ENCODE assay signal across 16 cellular contexts in genomic region chr5:132053483-132053882, GRCh38. TPM values are rescaled to one million over a fixed set of nuclear protein-coding genes. Genes with fewer than 3 reads are reported as not detected.
DNase-seq lines count a peak whose midpoint lies in the region; ATAC-seq, FAIRE-seq and TF ChIP-seq lines count a peak whose summit lies in the region.
"Had no signal": no experiment of that assay in that cellular context is flagged by ENCODE, and none has a peak within 500 bp of the region (broad histone marks: within the 10 kb centered on the region; RNA-seq: fewer than 3 reads in every experiment).

No MANE protein-coding gene starts in this region.

- no peak overlapping the region for H3K27ac ChIP-seq in heart left ventricle

- TF ChIP-seq CTCF in heart left ventricle (IDR thresholded peaks at IDR 0.05) (no peak), chondrocyte (IDR thresholded peaks at IDR 0.05) (no peak)

- H3K27ac Mint-ChIP-seq in chondrocyte (ENCODE audit: unreplicated experiment) = no peak overlapping the region
- H3K27ac Mint-ChIP-seq in natural killer cell treated with Interleukin-12 subunit alpha and Interleukin-12 subunit beta and Interleukin-15 and Interleukin-18, amount 100 ng/mL, for 72 hours = peak overlapping the region in 1 of 2 donors; percentile 38
- H3K27ac Mint-ChIP-seq: CD4-positive, CD25-positive, alpha-beta regulatory T cell had no signal

- FAIRE-seq in GM12891 (lab: Jason Lieb, UNC) = no peak
- FAIRE-seq: H1 had no signal

- H3K4me3 ChIP-seq in heart left ventricle = no peak overlapping the region
- H3K4me3 ChIP-seq: MG63 had no signal

- peaks cover 17% of the 10 kb centered on the region for H3K27me3 Mint-ChIP-seq in chondrocyte (ENCODE audit: low read depth)
- no peaks in the 10 kb centered on the region for H3K27me3 Mint-ChIP-seq in natural killer cell treated with Interleukin-12 subunit alpha and Interleukin-12 subunit beta and Interleukin-15 and Interleukin-18, amount 100 ng/mL, for 72 hours

- H3K4me1 Mint-ChIP-seq in chondrocyte (ENCODE audit: low read depth) = no peaks in the 10 kb centered on the region
- peaks cover 24 to 40% of the 10 kb centered on the region in 2 donors for H3K4me1 Mint-ChIP-seq in natural killer cell treated with Interleukin-12 subunit alpha and Interleukin-12 subunit beta and Interleukin-15 and Interleukin-18, amount 100 ng/mL, for 72 hours (ENCODE audit: low read depth in 2 of 2)

- no peaks in the 10 kb centered on the region for H3K36me3 Mint-ChIP-seq in chondrocyte (ENCODE audit: low read depth)
- H3K36me3 Mint-ChIP-seq in natural killer cell treated with Interleukin-12 subunit alpha and Interleukin-12 subunit beta and Interleukin-15 and Interleukin-18, amount 100 ng/mL, for 72 hours = no peaks in the 10 kb centered on the region
- H3K36me3 Mint-ChIP-seq: CD4-positive, CD25-positive, alpha-beta regulatory T cell had no signal

- intact Hi-C loops in heart left ventricle (cut with DNase I) = no loop called here
- intact Hi-C loops in left ventricle myocardium superior (cut with micrococcal nuclease) = no loop called here

- TF ChIP-seq POLR2A in heart left ventricle (IDR thresholded peaks at IDR 0.05) (no peak), GM12891 (IDR thresholded peaks at IDR 0.05; ENCODE audit: low read depth, low read length) (no peak)

- DNase-seq in heart left ventricle (peak in 3 of 5 donors; percentile 6 to 32 (median 9)), left ventricle myocardium superior (no peak), chondrocyte (ENCODE audit: low spot score) (peak; percentile 59), GM12891 (ENCODE audit: insufficient read length, low spot score) (no peak), putamen (ENCODE audit: low spot score) (no peak)
- DNase-seq in natural killer cell treated with Interleukin-12 subunit alpha and Interleukin-12 subunit beta and Interleukin-15 and Interleukin-18, amount 100 ng/mL, for 72 hours (ENCODE audit: low spot score) = peak; percentile 51
- DNase-seq: CD4-positive, CD25-positive, alpha-beta regulatory T cell; GF-D8; MG63; NCI-H1105 treated with DMSO at 0.1 percent for 48 hours; NCI-H187 treated with DMSO at 0.1 percent for 48 hours; NCI-H82 had no signal

- no peaks in the 10 kb centered on the region for H3K27me3 ChIP-seq in heart left ventricle
- H3K27me3 ChIP-seq: MG63 had no signal

- H3K4me1 ChIP-seq in heart left ventricle = no peaks in the 10 kb centered on the region

- WGBS in heart left ventricle, 4 donors = 77 to 85% (median 83%) methylated on average over 4 of the region's 4 CpGs

- H3K4me3 Mint-ChIP-seq in chondrocyte (ENCODE audit: unreplicated experiment) = no peak overlapping the region
- H3K4me3 Mint-ChIP-seq in natural killer cell treated with Interleukin-12 subunit alpha and Interleukin-12 subunit beta and Interleukin-15 and Interleukin-18, amount 100 ng/mL, for 72 hours = no peak overlapping the region
- H3K4me3 Mint-ChIP-seq: CD4-positive, CD25-positive, alpha-beta regulatory T cell had no signal

- H3K9me3 ChIP-seq in heart left ventricle = no peaks in the 10 kb centered on the region
- H3K9me3 ChIP-seq: MG63 had no signal

- ATAC-seq in heart left ventricle (no peak), left ventricle myocardium superior (no peak), GM19395 (IDR thresholded peaks at IDR 0.05; ENCODE audit: unreplicated experiment) (no peak)
- ATAC-seq in natural killer cell treated with Interleukin-12 subunit alpha and Interleukin-12 subunit beta and Interleukin-15 and Interleukin-18, amount 100 ng/mL, for 72 hours = no peak
- ATAC-seq: Panc1 had no signal

- H3K36me3 ChIP-seq in heart left ventricle = no peaks in the 10 kb centered on the region
- H3K36me3 ChIP-seq: MG63 had no signal

- H3K9me3 Mint-ChIP-seq in chondrocyte (ENCODE audit: low read depth) = no peaks in the 10 kb centered on the region
- H3K9me3 Mint-ChIP-seq in natural killer cell treated with Interleukin-12 subunit alpha and Interleukin-12 subunit beta and Interleukin-15 and Interleukin-18, amount 100 ng/mL, for 72 hours = no peaks in the 10 kb centered on the region
- H3K9me3 Mint-ChIP-seq: CD4-positive, CD25-positive, alpha-beta regulatory T cell had no signal

TF ChIP-seq in GM12891, 5 proteins besides CTCF, POLR2A, EP300 and RAD21:
- no peak for TF ChIP-seq SPI1 (IDR thresholded peaks at IDR 0.05; ENCODE audit: low read depth, low read length)
- TF ChIP-seq TAF1 (IDR thresholded peaks at IDR 0.05; ENCODE audit: low read depth, low read length) = no peak
- no peak for TF ChIP-seq POU2F2 (IDR thresholded peaks at IDR 0.05; ENCODE audit: low read depth, low read length)
- no peak for TF ChIP-seq POLR2AphosphoS5 (IDR thresholded peaks at IDR 0.05; ENCODE audit: low read depth, low read length)
- no peak for TF ChIP-seq PAX5 (IDR thresholded peaks at IDR 0.05; ENCODE audit: insufficient read depth, low read length, severe bottlenecking)
TF ChIP-seq in GM12891: peak in this region for 0.

RNA-seq across cellular contexts. Expression of gene IL3, which starts 7.0 kb away (rescaled TPM):
- total RNA-seq in heart left ventricle (not detected), left ventricle myocardium superior (not detected), chondrocyte (not detected in 3 replicates)
- not detected for polyA plus RNA-seq in heart left ventricle
- total RNA-seq in natural killer cell treated with Interleukin-12 subunit alpha and Interleukin-12 subunit beta and Interleukin-15 and Interleukin-18, amount 100 ng/mL, for 72 hours = under 1 TPM in 1 of 2 donors, not detected in 1; 0.36 TPM
- not detected for polyA plus RNA-seq in GM12891 (2012; ENCODE audit: low read depth, missing spikeins)
- total RNA-seq: CD4-positive, CD25-positive, alpha-beta regulatory T cell; H1; NCI-H460 had no signal
- polyA plus RNA-seq: CD4-positive, CD25-positive, alpha-beta regulatory T cell; H1 had no signal

RNA-seq across cellular contexts. Expression of gene CSF2, which starts 20.1 kb away (rescaled TPM):
- under 1 TPM in 1 of 9 donors, not detected in 8; 0.67 TPM for total RNA-seq in heart left ventricle
- not detected for polyA plus RNA-seq in heart left ventricle
- not detected for total RNA-seq in left ventricle myocardium superior
- not detected in 3 replicates for total RNA-seq in chondrocyte
- total RNA-seq in natural killer cell treated with Interleukin-12 subunit alpha and Interleukin-12 subunit beta and Interleukin-15 and Interleukin-18, amount 100 ng/mL, for 72 hours = 100 to 1,000 TPM in 1 of 2 donors, 10 to 100 TPM in 1; 41.4 to 125 TPM
- polyA plus RNA-seq in GM12891 (2012; ENCODE audit: low read depth, missing spikeins) = not detected
- total RNA-seq: CD4-positive, CD25-positive, alpha-beta regulatory T cell; H1; NCI-H460 had no signal
- polyA plus RNA-seq: CD4-positive, CD25-positive, alpha-beta regulatory T cell; H1 had no signal

RNA-seq across cellular contexts. Expression of gene ACSL6, which starts 42.0 kb away (rescaled TPM):
- total RNA-seq in heart left ventricle = 1 to 10 TPM in 5 of 9 donors, under 1 TPM in 4; 0.53 to 3.8 (median 2.1) TPM
- 1 to 10 TPM in 1 of 2 donors, under 1 TPM in 1; 0.33 to 3.2 TPM for polyA plus RNA-seq in heart left ventricle
- total RNA-seq in left ventricle myocardium superior = 4.4 TPM
- total RNA-seq in chondrocyte = not detected in 3 replicates
- 1 to 10 TPM in 1 of 2 donors, under 1 TPM in 1; 0.67 to 1.5 TPM for total RNA-seq in natural killer cell treated with Interleukin-12 subunit alpha and Interleukin-12 subunit beta and Interleukin-15 and Interleukin-18, amount 100 ng/mL, for 72 hours
- 0.04 TPM for polyA plus RNA-seq in GM12891 (2012; ENCODE audit: low read depth, missing spikeins)

Comparison
In these comparisons a context has a peak if more than half of its experiments do, and no peak if none do; other contexts are left out.
1. DNase-seq: peak in heart left ventricle (3 of 5), chondrocyte (single experiment) and natural killer cell treated with Interleukin-12 subunit alpha and Interleukin-12 subunit beta and Interleukin-15 and Interleukin-18, amount 100 ng/mL, for 72 hours (single experiment); none in left ventricle myocardium superior (single experiment), GM12891 (single experiment) and putamen (single experiment).
2. RNA of gene CSF2, which starts 20.1 kb away (total RNA-seq): 41.4 to 125 TPM in natural killer cell treated with Interleukin-12 subunit alpha and Interleukin-12 subunit beta and Interleukin-15 and Interleukin-18, amount 100 ng/mL, for 72 hours; 0.67 TPM in heart left ventricle, not detected in left ventricle myocardium superior (single experiment) and not detected in chondrocyte; every median in the first group is over 10 times any median in the second.